ENCODE assay signal across 11 cellular contexts in the genomic region with DNA sequence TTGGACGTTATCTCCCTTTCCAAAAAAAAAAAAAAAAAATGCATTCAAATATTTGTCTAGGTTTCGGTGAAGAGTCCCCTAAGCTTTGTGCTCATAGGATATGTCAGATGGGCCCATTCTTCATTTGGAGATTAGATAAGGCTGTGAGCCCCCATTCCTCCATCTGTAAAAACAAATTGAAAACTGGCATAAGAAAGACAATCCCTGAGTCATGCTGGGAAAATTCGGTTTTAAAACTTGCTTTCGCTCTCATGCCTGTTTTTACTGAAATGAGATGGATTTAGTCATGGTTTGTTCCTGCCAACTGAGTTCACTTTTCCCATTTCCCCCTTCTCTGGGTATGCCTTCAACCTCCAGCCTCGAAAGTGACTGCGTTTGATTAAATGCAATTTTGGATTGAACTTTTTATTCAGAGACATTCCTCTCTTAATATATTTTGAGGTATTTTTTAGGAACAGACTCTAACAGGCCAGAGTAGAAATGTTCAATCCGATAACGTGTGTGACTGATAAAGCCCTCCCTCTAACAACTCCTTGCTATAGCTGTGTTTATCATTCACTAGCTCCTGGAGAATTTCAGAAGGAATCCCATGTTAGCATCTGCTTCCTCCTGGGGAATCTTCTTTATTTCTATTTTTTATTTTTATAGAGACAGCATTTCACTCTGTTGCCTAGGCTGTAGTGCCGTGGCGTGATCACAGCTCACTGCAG.
DNase-seq lines count a peak whose midpoint lies in the region; ATAC-seq and TF ChIP-seq lines count a peak whose summit lies in the region.
"Had no signal": no experiment of that assay in that cellular context is flagged by ENCODE, and none has a peak within 500 bp of the region (broad histone marks: within the 10 kb centered on the region; RNA-seq: fewer than 3 reads in every experiment).

No MANE protein-coding gene starts in this region.

- H3K27me3 ChIP-seq in esophagus squamous epithelium (peaks cover 0 to 41% (median 0%) of the 10 kb centered on the region in 4 donors), muscle layer of duodenum (ENCODE audit: low read depth, low read length) (no peaks in the 10 kb centered on the region), aorta (ENCODE audit: control insufficient read depth in 1 of 2, insufficient read depth in 2 of 2, low read length in 1 of 2) (no peaks in the 10 kb centered on the region), A673 (replicated peaks; ENCODE audit: insufficient read depth, low read depth, low read length, poor library complexity) (peaks cover 6% of the 10 kb centered on the region)

- no peaks in the 10 kb centered on the region for H3K9me3 ChIP-seq in esophagus squamous epithelium
- H3K9me3 ChIP-seq in muscle layer of duodenum (ENCODE audit: control insufficient read depth in 1 of 2, low read length in 2 of 2) = no peaks in the 10 kb centered on the region
- no peaks in the 10 kb centered on the region for H3K9me3 ChIP-seq in aorta (ENCODE audit: control insufficient read depth, low read length)
- no peaks in the 10 kb centered on the region for H3K9me3 ChIP-seq in A673 (ENCODE audit: low read depth, low read length, poor library complexity, severe bottlenecking)

- WGBS in esophagus squamous epithelium, 2 donors = 54 to 67% methylated on average over 10 of the region's 10 CpGs
- WGBS in aorta, 2 donors = 11 to 12% methylated on average over 10 of the region's 10 CpGs

- peaks cover 8 to 53% (median 27%) of the 10 kb centered on the region in 3 donors for H3K4me1 ChIP-seq in esophagus squamous epithelium
- H3K4me1 ChIP-seq in muscle layer of duodenum (ENCODE audit: control insufficient read depth in 1 of 2, insufficient read depth in 2 of 2, low read length in 2 of 2) = peaks cover 9 to 14% of the 10 kb centered on the region in 2 donors
- H3K4me1 ChIP-seq in aorta (ENCODE audit: control insufficient read depth in 1 of 2, insufficient read depth in 2 of 2, low read length in 2 of 2) = peaks cover 0 to 2% of the 10 kb centered on the region in 2 donors
- H3K4me1 ChIP-seq in A673 (ENCODE audit: insufficient read depth, low read length, poor library complexity, severe bottlenecking) = no peaks in the 10 kb centered on the region

- BruUV-seq in A673 (replicated peaks; lab: Mats Ljungman, UMichigan) = no TSS peak

- no peak for TF ChIP-seq POLR2A in esophagus squamous epithelium (IDR thresholded peaks at IDR 0.05)

- no peaks in the 10 kb centered on the region for H3K36me3 ChIP-seq in esophagus squamous epithelium
- no peaks in the 10 kb centered on the region for H3K36me3 ChIP-seq in muscle layer of duodenum (ENCODE audit: control insufficient read depth in 1 of 2, insufficient read depth in 2 of 2, low read length in 2 of 2)
- no peaks in the 10 kb centered on the region for H3K36me3 ChIP-seq in aorta (ENCODE audit: control insufficient read depth in 1 of 2, insufficient read depth in 2 of 2, low read length in 1 of 2)
- no peaks in the 10 kb centered on the region for H3K36me3 ChIP-seq in A673 (ENCODE audit: insufficient read depth, low read length, poor library complexity, severe bottlenecking)

- ATAC-seq in aorta (ENCODE audit: low FRiP score) = peak; percentile 63

- no peak overlapping the region for H3K4me3 ChIP-seq in esophagus squamous epithelium
- H3K4me3 ChIP-seq in muscle layer of duodenum (ENCODE audit: low read depth in 1 of 2, low read length in 2 of 2) = no peak overlapping the region
- H3K4me3 ChIP-seq in aorta (ENCODE audit: low read length in 2 of 2) = no peak overlapping the region
- H3K4me3 ChIP-seq in A673 (ENCODE audit: low read depth, low read length, poor library complexity, severe bottlenecking) = no peak overlapping the region

- intact Hi-C loops in esophagus squamous epithelium (cut with DNase I) = no loop called here
- intact Hi-C loops in aorta (cut with DNase I) = no loop called here
- intact Hi-C loops in A673 (cut with micrococcal nuclease; ENCODE audit: unreplicated experiment) = no loop called here

- CTCF ChIA-PET in A673 (lab: Charles Lee) = no interaction called here

- TF ChIP-seq CTCF in esophagus squamous epithelium (IDR thresholded peaks at IDR 0.05) (no peak), A673 (conservative IDR thresholded peaks at IDR 0.05; ENCODE audit: low read depth, low read length) (no peak)

- DNase-seq in DMS 273 (lab: John Stamatoyannopoulos, UW; ENCODE audit: unreplicated experiment) (peak; percentile 8), DMS 273 treated with DMSO at 0.1 percent for 48 hours (lab: John Stamatoyannopoulos, UW) (no peak), esophagus squamous epithelium (lab: John Stamatoyannopoulos, UW) (no peak), aorta (no peak), caudate nucleus (lab: John Stamatoyannopoulos, UW) (no peak), A673 (ENCODE audit: low spot score) (no peak), amygdala (lab: John Stamatoyannopoulos, UW) (no peak)
- DNase-seq: NCI-H774 had no signal

- POLR2A ChIA-PET in A673 (lab: Charles Lee; ENCODE audit: low non-redundant PET) = no interaction called here

- H3K27ac ChIP-seq in esophagus squamous epithelium = peak overlapping the region in 3 of 4 donors; percentile 56 to 84 (median 77)
- peak overlapping the region; percentile 42 for H3K27ac ChIP-seq in muscle layer of duodenum (ENCODE audit: low read length)
- peak overlapping the region; percentile 89 to 91 for H3K27ac ChIP-seq in aorta (ENCODE audit: low read depth in 1 of 2, low read length in 2 of 2)
- H3K27ac ChIP-seq in caudate nucleus (ENCODE audit: low read depth, low read length) = no peak overlapping the region
- no peak overlapping the region for H3K27ac ChIP-seq in A673 (ENCODE audit: low read depth, low read length, poor library complexity, severe bottlenecking)
- H3K27ac ChIP-seq: 22Rv1, epithelial cell of prostate had no signal

Comparison
In these comparisons a context has a peak if more than half of its experiments do, and no peak if none do; other contexts are left out.
1. H3K27ac ChIP-seq: peak in esophagus squamous epithelium (3 of 4), muscle layer of duodenum (single experiment) and aorta (2 of 2); none in caudate nucleus (single experiment) and A673 (single experiment).